ENCODE assay signal across 8 cellular contexts in genomic region chr16:1782408-1783247, GRCh38. TPM values are rescaled to one million over a fixed set of nuclear protein-coding genes. Genes with fewer than 3 reads are reported as not detected.
DNase-seq lines count a peak whose midpoint lies in the region; ATAC-seq lines count a peak whose summit lies in the region.

A gene with protein sequence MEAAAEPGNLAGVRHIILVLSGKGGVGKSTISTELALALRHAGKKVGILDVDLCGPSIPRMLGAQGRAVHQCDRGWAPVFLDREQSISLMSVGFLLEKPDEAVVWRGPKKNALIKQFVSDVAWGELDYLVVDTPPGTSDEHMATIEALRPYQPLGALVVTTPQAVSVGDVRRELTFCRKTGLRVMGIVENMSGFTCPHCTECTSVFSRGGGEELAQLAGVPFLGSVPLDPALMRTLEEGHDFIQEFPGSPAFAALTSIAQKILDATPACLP (plus strand): TSS chr16:1782960. CDS start chr16:1783021, 61 bp downstream.
SPSB3 (minus strand) TSS chr16:1782571; CDS start chr16:1781483, 1,088 bp downstream.

- ATAC-seq in GM21360 (IDR thresholded peaks at IDR 0.05; ENCODE audit: unreplicated experiment), result peak; percentile 81

- H3K36me3 ChIP-seq in effector memory CD4-positive, alpha-beta T cell (ENCODE audit: control insufficient read depth, insufficient read depth, low read length), result peaks cover 19% of the 10 kb centered on the region

- H3K27ac ChIP-seq in effector memory CD4-positive, alpha-beta T cell (ENCODE audit: insufficient read depth, low read length, poor library complexity, severe bottlenecking), result peak within 1 kb of the TSS; percentile 82

- H3K9me3 ChIP-seq in effector memory CD4-positive, alpha-beta T cell (ENCODE audit: control insufficient read depth, low read length), result no peaks in the 10 kb centered on the region

- DNase-seq in COLO668 (lab: John Stamatoyannopoulos, UW; ENCODE audit: unreplicated experiment), result peak; percentile 99
- peak; percentile 100 for DNase-seq in HT1080 (ENCODE audit: low read depth)
- DNase-seq in NOMO-1 treated with DMSO at 0.1 percent for 48 hours (lab: John Stamatoyannopoulos, UW; ENCODE audit: unreplicated experiment), result peak; percentile 100
- DNase-seq in activated CD8-positive, alpha-beta memory T cell treated with anti-CD3 and anti-CD28 coated beads for 4 hours (ENCODE audit: low read depth in 2 of 2), result peak; percentile 91 to 97
- DNase-seq in effector memory CD4-positive, alpha-beta T cell, result peak; percentile 98 to 99 (median 98)
- DNase-seq in lung microvascular endothelial cell (ENCODE audit: low read depth in 2 of 2), result peak; percentile 100
- peak; percentile 95 to 100 (median 95) for DNase-seq in stimulated activated CD4-positive, alpha-beta T cell treated with anti-CD3 and anti-CD28 coated beads, TNF-alpha, amount 100 ng/mL, for 48 hours (ENCODE audit: low read depth in 3 of 3)

- peaks cover 9% of the 10 kb centered on the region for H3K4me1 ChIP-seq in effector memory CD4-positive, alpha-beta T cell (ENCODE audit: control insufficient read depth, insufficient read depth, low read length, poor library complexity, severe bottlenecking)

- peak within 1 kb of the TSS; percentile 81 for H3K4me3 ChIP-seq in effector memory CD4-positive, alpha-beta T cell (ENCODE audit: insufficient read depth, low read depth, low read length, poor library complexity, severe bottlenecking)

- no peaks in the 10 kb centered on the region for H3K27me3 ChIP-seq in effector memory CD4-positive, alpha-beta T cell (replicated peaks; ENCODE audit: control insufficient read depth, insufficient read depth, low read length, poor library complexity, severe bottlenecking)

RNA-seq across cellular contexts. Expression of the first gene that starts in this region (rescaled TPM):
- total RNA-seq in HT1080 (2014; rRNA removed; shearing (Covaris generic)), result 123 and 137 TPM in 2 replicates
- polyA plus RNA-seq in HT1080 (2015; cell fraction: cytosol; rRNA removed), result 93.5 and 101 TPM in 2 replicates
- polyA plus RNA-seq in HT1080 (2015; cell fraction: nucleus; rRNA removed), result 74.6 and 75.6 TPM in 2 replicates
- total RNA-seq in lung microvascular endothelial cell, result 56.7 and 57.3 TPM in 2 replicates

RNA-seq across cellular contexts. Expression of gene SPSB3, which starts in this region (rescaled TPM):
- 28.7 and 31.2 TPM in 2 replicates for total RNA-seq in HT1080 (2014; rRNA removed; shearing (Covaris generic))
- polyA plus RNA-seq in HT1080 (2015; cell fraction: cytosol; rRNA removed), result 23.0 and 30.4 TPM in 2 replicates
- polyA plus RNA-seq in HT1080 (2015; cell fraction: nucleus; rRNA removed), result 87.5 and 113 TPM in 2 replicates
- total RNA-seq in lung microvascular endothelial cell, result 32.7 and 49.8 TPM in 2 replicates

Comparison
In these comparisons a context has a peak if more than half of its experiments do, and no peak if none do; other contexts are left out.
1. Peak in every context shown above with its lines: DNase-seq, ATAC-seq, H3K4me3 ChIP-seq and H3K27ac ChIP-seq.